In the genomic region with DNA sequence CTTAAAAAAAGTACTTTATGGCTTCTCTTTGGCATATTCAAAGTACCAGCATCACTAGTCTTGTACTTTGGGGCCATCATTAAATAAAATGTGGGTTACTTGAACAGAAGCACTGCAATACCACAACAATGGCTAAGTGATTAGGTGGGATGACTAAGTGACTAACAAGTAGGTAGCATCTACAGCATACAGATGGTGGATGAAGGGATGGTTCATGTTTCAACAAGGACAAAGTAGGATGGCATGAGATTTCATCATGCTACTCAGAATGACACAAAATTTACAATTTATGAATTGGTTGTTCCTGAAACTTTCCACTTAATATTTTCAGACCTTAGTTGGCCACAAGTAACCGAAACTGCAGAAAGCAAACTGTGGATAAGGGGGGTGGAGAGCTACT, we compare ENCODE assay signal across 16 cellular contexts.
"Had no signal": no experiment of that assay in that cellular context is flagged by ENCODE, and none has a peak within 500 bp of the region (broad histone marks: within the 10 kb centered on the region; RNA-seq: fewer than 3 reads in every experiment).

No MANE protein-coding gene starts in this region.

- H3K36me3 ChIP-seq: adrenal gland, cardiac muscle cell, colonic mucosa, gastroesophageal sphincter had no signal

- H3K36me3 Mint-ChIP-seq: activated naive CD4-positive, alpha-beta T cell treated with anti-CD3 and anti-CD28 coated beads, Interleukin-2, amount 10 ng/mL, durations not matched to agents 7 days and 5 days had no signal

- H3K27ac Mint-ChIP-seq: activated B cell treated with CpG ODN at 0.5 μM for 24 hours; activated CD4-positive, alpha-beta T cell treated with anti-CD3 and anti-CD28 coated beads, Interleukin-2, amount 10 ng/mL, durations not matched to agents 24 days and 14 days; activated naive CD4-positive, alpha-beta T cell treated with anti-CD3 and anti-CD28 coated beads, Interleukin-2, amount 10 ng/mL, durations not matched to agents 7 days and 5 days; activated T-helper 17 cell treated with anti-CD3 and anti-CD28 coated beads, Interleukin-2, amount 50 U/mL, for 72 hours; naive thymus-derived CD8-positive, alpha-beta T cell; T-helper 17 cell had no signal

- H3K4me3 ChIP-seq: adrenal gland, cardiac muscle cell, colonic mucosa, gastroesophageal sphincter had no signal

- DNase-seq: activated B cell treated with CpG ODN at 0.5 μM for 24 hours; activated CD4-positive, alpha-beta T cell treated with anti-CD3 and anti-CD28 coated beads, Interleukin-2, amount 10 ng/mL, durations not matched to agents 24 days and 14 days; activated naive CD4-positive, alpha-beta T cell treated with anti-CD3 and anti-CD28 coated beads, Interleukin-2, amount 10 ng/mL, durations not matched to agents 7 days and 5 days; adrenal gland; colonic mucosa; effector CD4-positive, alpha-beta T cell; naive thymus-derived CD8-positive, alpha-beta T cell; stimulated activated CD4-positive, alpha-beta T cell treated with anti-CD3 and anti-CD28 coated beads, Interleukin-12 subunit alpha, Interleukin-12 subunit beta, amount 100 ng/mL, for 4 hours; stimulated activated CD4-positive, alpha-beta T cell treated with anti-CD3 and anti-CD28 coated beads, Interleukin-2, amount 100 ng/mL, for 24 hours; T-helper 17 cell had no signal

- FAIRE-seq: islet of Langerhans had no signal

- H3K4me1 Mint-ChIP-seq: activated B cell treated with CpG ODN at 0.5 μM for 24 hours; activated T-helper 17 cell treated with anti-CD3 and anti-CD28 coated beads, Interleukin-2, amount 50 U/mL, for 72 hours had no signal

- H3K4me3 Mint-ChIP-seq: activated B cell treated with CpG ODN at 0.5 μM for 24 hours; activated CD4-positive, alpha-beta T cell treated with anti-CD3 and anti-CD28 coated beads, Interleukin-2, amount 10 ng/mL, durations not matched to agents 24 days and 14 days; activated naive CD4-positive, alpha-beta T cell treated with anti-CD3 and anti-CD28 coated beads, Interleukin-2, amount 10 ng/mL, durations not matched to agents 7 days and 5 days; activated T-helper 17 cell treated with anti-CD3 and anti-CD28 coated beads, Interleukin-2, amount 50 U/mL, for 72 hours; naive thymus-derived CD8-positive, alpha-beta T cell; T-helper 17 cell had no signal

- H3K27me3 ChIP-seq: adrenal gland, cardiac muscle cell, colonic mucosa, gastroesophageal sphincter had no signal

- H3K27me3 Mint-ChIP-seq: activated B cell treated with CpG ODN at 0.5 μM for 24 hours; activated CD4-positive, alpha-beta T cell treated with anti-CD3 and anti-CD28 coated beads, Interleukin-2, amount 10 ng/mL, durations not matched to agents 24 days and 14 days; activated naive CD4-positive, alpha-beta T cell treated with anti-CD3 and anti-CD28 coated beads, Interleukin-2, amount 10 ng/mL, durations not matched to agents 7 days and 5 days; activated T-helper 17 cell treated with anti-CD3 and anti-CD28 coated beads, Interleukin-2, amount 50 U/mL, for 72 hours; naive thymus-derived CD8-positive, alpha-beta T cell; T-helper 17 cell had no signal

- H3K4me1 ChIP-seq: colonic mucosa, parathyroid adenoma had no signal

- H2AFZ ChIP-seq: parathyroid adenoma had no signal

- ATAC-seq: activated T-helper 17 cell treated with anti-CD3 and anti-CD28 coated beads, Interleukin-2, amount 50 U/mL, for 72 hours; gastroesophageal sphincter; left lobe of liver; naive thymus-derived CD8-positive, alpha-beta T cell; T-helper 17 cell had no signal

- H3K9me3 ChIP-seq: adrenal gland, colonic mucosa, gastroesophageal sphincter had no signal

- H3K9me3 Mint-ChIP-seq: activated B cell treated with CpG ODN at 0.5 μM for 24 hours; activated CD4-positive, alpha-beta T cell treated with anti-CD3 and anti-CD28 coated beads, Interleukin-2, amount 10 ng/mL, durations not matched to agents 24 days and 14 days; activated naive CD4-positive, alpha-beta T cell treated with anti-CD3 and anti-CD28 coated beads, Interleukin-2, amount 10 ng/mL, durations not matched to agents 7 days and 5 days; activated T-helper 17 cell treated with anti-CD3 and anti-CD28 coated beads, Interleukin-2, amount 50 U/mL, for 72 hours; naive thymus-derived CD8-positive, alpha-beta T cell had no signal

- H3K9ac ChIP-seq: parathyroid adenoma had no signal

- H3K27ac ChIP-seq: adrenal gland, cardiac muscle cell, colonic mucosa, gastroesophageal sphincter, parathyroid adenoma had no signal
